Comparison of ENCODE assay signal across 8 cellular contexts in the genomic region with DNA sequence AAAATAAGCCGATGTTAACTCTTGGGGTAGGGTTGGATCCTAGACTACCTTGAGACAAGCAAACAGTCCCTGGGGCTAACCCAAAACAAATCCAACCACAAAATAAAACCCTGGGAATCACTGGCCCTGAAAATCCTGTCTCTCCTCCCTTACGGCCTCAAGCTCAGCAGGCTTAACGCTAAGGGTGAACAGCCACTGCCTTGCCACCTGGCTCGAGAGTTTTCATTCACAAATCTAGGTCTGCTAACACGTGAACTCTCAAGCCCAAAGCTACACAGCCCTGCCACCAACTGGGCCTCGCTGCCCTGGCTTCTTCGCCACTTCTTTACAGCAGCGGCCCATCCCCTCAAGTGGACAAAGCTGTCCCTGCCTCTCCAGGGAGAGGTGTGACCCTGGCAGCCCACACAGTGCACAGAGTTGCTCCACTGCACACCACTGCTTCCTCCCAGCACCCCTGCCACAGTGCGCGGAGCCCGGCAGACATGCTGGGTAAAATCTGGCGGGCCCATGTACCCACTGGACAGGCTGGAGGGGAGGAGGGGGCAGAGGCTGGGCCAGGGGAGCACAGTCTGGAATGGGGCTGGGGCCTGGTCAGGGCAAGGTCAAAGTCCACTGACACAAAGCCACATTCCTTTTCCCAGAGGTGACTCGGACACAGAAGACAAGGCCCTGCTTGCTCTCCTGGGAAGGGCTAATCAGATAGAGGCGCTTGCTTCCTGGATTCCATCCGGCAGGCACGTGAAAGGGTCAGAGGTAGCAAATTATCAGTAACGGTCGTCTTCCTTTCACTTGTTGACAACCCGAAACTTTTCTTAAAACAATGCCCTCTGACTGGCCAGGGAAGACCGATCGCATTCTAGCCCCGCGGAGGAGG. TPM values are rescaled to one million over a fixed set of nuclear protein-coding genes. Genes with fewer than 3 reads are reported as not detected.
DNase-seq lines count a peak whose midpoint lies in the region; ATAC-seq and TF ChIP-seq lines count a peak whose summit lies in the region.

No MANE protein-coding gene starts in this region.

- H3K4me1 Mint-ChIP-seq in CD4-positive, alpha-beta memory T cell, result peaks cover 0 to 24% (median 6%) of the 10 kb centered on the region in 4 donors
- peaks cover 2 to 5% (median 4%) of the 10 kb centered on the region in 3 donors for H3K4me1 Mint-ChIP-seq in IgD-negative memory B cell

- 36 to 37% methylated on average over 23 of the region's 23 CpGs for WGBS in lung, 2 donors

- CTCF ChIA-PET in CD4-positive, alpha-beta memory T cell (lab: Charles Lee; ENCODE audit: partially characterized antibody), result no interaction called here

- H3K36me3 ChIP-seq in CD4-positive, alpha-beta memory T cell (ENCODE audit: insufficient read depth, low read length), result peaks cover 52% of the 10 kb centered on the region
- peaks cover 30% of the 10 kb centered on the region for H3K36me3 ChIP-seq in brain microvascular endothelial cell (replicated peaks)
- H3K36me3 ChIP-seq in lung (ENCODE audit: control insufficient read depth in 2 of 2, insufficient read depth in 2 of 2, low read length in 2 of 2), result peaks cover 10 to 60% of the 10 kb centered on the region in 2 donors
- H3K36me3 ChIP-seq in vagina, result peaks cover 0 to 32% of the 10 kb centered on the region in 2 donors

- H3K27ac ChIP-seq in CD4-positive, alpha-beta memory T cell (ENCODE audit: low read depth, low read length), result peak overlapping the region; percentile 55
- H3K27ac ChIP-seq in brain microvascular endothelial cell, result no peak overlapping the region
- H3K27ac ChIP-seq in lung (ENCODE audit: low read depth in 1 of 2, low read length in 1 of 2), result peak overlapping the region in 1 of 2 donors; percentile 77
- H3K27ac ChIP-seq in vagina, result no peak overlapping the region

- POLR2A ChIA-PET in CD4-positive, alpha-beta memory T cell (lab: Charles Lee; ENCODE audit: partially characterized antibody), result interaction anchor here (0.8 to 2.8 kb wide), 6 partner anchors 9 to 57 kb away, joined by 3 to 14 read pairs (median 4); a partner anchor contains a TSS

- no peaks in the 10 kb centered on the region for H3K27me3 ChIP-seq in CD4-positive, alpha-beta memory T cell (ENCODE audit: insufficient read depth, low read length)
- no peaks in the 10 kb centered on the region for H3K27me3 ChIP-seq in brain microvascular endothelial cell (replicated peaks)
- H3K27me3 ChIP-seq in lung (ENCODE audit: control insufficient read depth, insufficient read depth), result no peaks in the 10 kb centered on the region
- H3K27me3 ChIP-seq in vagina, result no peaks in the 10 kb centered on the region

- peaks cover 15% of the 10 kb centered on the region for H3K4me1 ChIP-seq in CD4-positive, alpha-beta memory T cell (ENCODE audit: insufficient read depth, low read length)
- H3K4me1 ChIP-seq in lung (ENCODE audit: control insufficient read depth in 2 of 2, insufficient read depth in 2 of 2, low read length in 2 of 2) (peaks cover 0 to 5% of the 10 kb centered on the region in 2 donors), vagina (peaks cover 19% of the 10 kb centered on the region)

- TF ChIP-seq POLR2A in vagina (IDR thresholded peaks at IDR 0.05), result no peak

- in situ Hi-C loops in brain microvascular endothelial cell (cut with HindIII; ENCODE audit: low pct_ligation_motif_present, low sequenced_read_pairs), result no loop called here

- no peak for TF ChIP-seq CTCF in brain microvascular endothelial cell (IDR thresholded peaks at IDR 0.05; ENCODE audit: low read depth, low read length, missing control alignments)
- no peak for TF ChIP-seq CTCF in lung (IDR thresholded peaks at IDR 0.05; ENCODE audit: control extremely low read depth, extremely low read depth)
- TF ChIP-seq CTCF in vagina (IDR thresholded peaks at IDR 0.05), result no peak

- ATAC-seq in lung (ENCODE audit: insufficient read depth, low FRiP score) (no peak), HG02884 (IDR thresholded peaks at IDR 0.05; ENCODE audit: unreplicated experiment) (no peak), HG02798 (IDR thresholded peaks at IDR 0.05; ENCODE audit: poor library complexity, unreplicated experiment) (no peak), GM21447 (IDR thresholded peaks at IDR 0.05; ENCODE audit: unreplicated experiment) (no peak)

- H3K4me3 Mint-ChIP-seq in CD4-positive, alpha-beta memory T cell, result peak overlapping the region; percentile 81 to 90 (median 86)
- H3K4me3 Mint-ChIP-seq in IgD-negative memory B cell, result peak overlapping the region; percentile 84 to 93 (median 89)

- peaks cover 9 to 31% of the 10 kb centered on the region in 2 donors for H3K36me3 Mint-ChIP-seq in CD4-positive, alpha-beta memory T cell
- no peaks in the 10 kb centered on the region for H3K36me3 Mint-ChIP-seq in IgD-negative memory B cell

- DNase-seq in CD4-positive, alpha-beta memory T cell, result no peak
- DNase-seq in brain microvascular endothelial cell, result no peak
- DNase-seq in lung (ENCODE audit: low spot score), result no peak
- no peak for DNase-seq in vagina (ENCODE audit: extremely low spot score in 2 of 2)

- H3K27ac Mint-ChIP-seq in CD4-positive, alpha-beta memory T cell, result peak overlapping the region in 5 of 7 donors; percentile 60 to 85 (median 80)
- H3K27ac Mint-ChIP-seq in IgD-negative memory B cell, result peak overlapping the region in 2 of 3 donors; percentile 73 to 78

- H3K9me3 Mint-ChIP-seq in CD4-positive, alpha-beta memory T cell, result no peaks in the 10 kb centered on the region
- no peaks in the 10 kb centered on the region for H3K9me3 Mint-ChIP-seq in IgD-negative memory B cell

- no peaks in the 10 kb centered on the region for H3K27me3 Mint-ChIP-seq in CD4-positive, alpha-beta memory T cell
- H3K27me3 Mint-ChIP-seq in IgD-negative memory B cell, result no peaks in the 10 kb centered on the region

- no peaks in the 10 kb centered on the region for H3K9me3 ChIP-seq in CD4-positive, alpha-beta memory T cell (ENCODE audit: control insufficient read depth in 1 of 2, low read length in 2 of 2)
- H3K9me3 ChIP-seq in lung (ENCODE audit: control insufficient read depth in 2 of 2, insufficient read depth in 1 of 2, low read length in 1 of 2), result no peaks in the 10 kb centered on the region
- no peaks in the 10 kb centered on the region for H3K9me3 ChIP-seq in vagina

- peak overlapping the region; percentile 8 to 70 for H3K4me3 ChIP-seq in CD4-positive, alpha-beta memory T cell (ENCODE audit: low read length in 2 of 2)
- H3K4me3 ChIP-seq in brain microvascular endothelial cell (ENCODE audit: low read depth, low read length) (peak overlapping the region; percentile 74), lung (peak overlapping the region; percentile 76), vagina (peak overlapping the region; percentile 75 to 90)

- intact Hi-C loops in CD4-positive, alpha-beta memory T cell (cut with micrococcal nuclease), result loop anchor here (2.0 kb wide), 1 partner anchor 39 kb away; a partner anchor contains a TSS
- intact Hi-C loops in vagina (cut with DNase I), result no loop called here

RNA-seq across cellular contexts. Expression of a gene that starts 1.0 kb away (rescaled TPM):
- total RNA-seq in CD4-positive, alpha-beta memory T cell, result 10 to 100 TPM; 43.5 to 48.3 TPM
- 10 to 100 TPM; 27.8 to 30.3 TPM for polyA plus RNA-seq in CD4-positive, alpha-beta memory T cell
- polyA plus RNA-seq in IgD-negative memory B cell (20.0 TPM), lung (10 to 100 TPM; 53.8 to 91.6 TPM)
- total RNA-seq in lung (10 to 100 TPM; 23.0 to 81.3 TPM), vagina (28.0 TPM)

RNA-seq across cellular contexts. Expression of a gene that starts 7.8 kb away (rescaled TPM):
- total RNA-seq in CD4-positive, alpha-beta memory T cell, result 10 to 100 TPM; 87.8 to 91.9 TPM
- 10 to 100 TPM; 31.5 to 45.0 TPM for polyA plus RNA-seq in CD4-positive, alpha-beta memory T cell
- polyA plus RNA-seq in IgD-negative memory B cell (31.6 TPM), lung (10 to 100 TPM; 30.5 to 35.3 TPM)
- total RNA-seq in lung (10 to 100 TPM; 14.7 to 43.4 TPM), vagina (47.9 TPM)

RNA-seq across cellular contexts. Expression of a gene that starts 8.2 kb away (rescaled TPM):
- total RNA-seq in CD4-positive, alpha-beta memory T cell, result under 1 TPM; 0.61 to 0.79 TPM
- not detected for polyA plus RNA-seq in CD4-positive, alpha-beta memory T cell
- not detected for polyA plus RNA-seq in IgD-negative memory B cell
- total RNA-seq in lung, result under 1 TPM; 0.48 to 0.55 TPM
- under 1 TPM; 0.41 to 0.44 TPM for polyA plus RNA-seq in lung
- total RNA-seq in vagina, result 4.7 TPM

RNA-seq across cellular contexts. Expression of a gene that starts 17.3 kb away (rescaled TPM):
- total RNA-seq in CD4-positive, alpha-beta memory T cell, result 10 to 100 TPM; 16.0 to 16.3 TPM
- polyA plus RNA-seq in CD4-positive, alpha-beta memory T cell, result 1 to 10 TPM; 2.1 to 3.5 TPM
- polyA plus RNA-seq in IgD-negative memory B cell (1.6 TPM), lung (10 to 100 TPM; 17.2 to 29.3 TPM)
- total RNA-seq in lung (10 to 100 TPM; 11.9 to 33.3 TPM), vagina (18.9 TPM)

RNA-seq across cellular contexts. Expression of a gene that starts 18.7 kb away (rescaled TPM):
- total RNA-seq in CD4-positive, alpha-beta memory T cell, result 10 to 100 TPM; 53.8 to 57.0 TPM
- polyA plus RNA-seq in CD4-positive, alpha-beta memory T cell, result 100 to 1,000 TPM; 262 to 267 TPM
- polyA plus RNA-seq in IgD-negative memory B cell (266 TPM), lung (100 to 1,000 TPM; 236 to 293 TPM)
- total RNA-seq in lung (100 to 1,000 TPM in 1 of 2 donors, 10 to 100 TPM in 1; 36.0 to 132 TPM), vagina (135 TPM)
